Comparison of ENCODE assay signal across 1 cellular context in genomic region chr5:72848474-72849428, GRCh38.
TF ChIP-seq lines count a peak whose summit lies in the region.

No MANE protein-coding gene starts in this region.

TF ChIP-seq in HepG2, 621 proteins besides CTCF, POLR2A, EP300 and RAD21 (continued from another document and continues in another):
- TF ChIP-seq CSRNP2 (CRISPR knock-in tag; conservative IDR thresholded peaks at IDR 0.05; ENCODE audit: low read depth): no peak
- TF ChIP-seq ZNF331 (CRISPR knock-in tag; IDR thresholded peaks at IDR 0.05): no peak; the same call in 1 of the 2 replicates
- TF ChIP-seq GPBP1L1 (CRISPR knock-in tag; IDR thresholded peaks at IDR 0.05): no peak
- TF ChIP-seq TGIF2 (CRISPR knock-in tag; IDR thresholded peaks at IDR 0.05): peak; percentile 64; the same call in 1 of the 2 replicates
- TF ChIP-seq PATZ1 (CRISPR knock-in tag; IDR thresholded peaks at IDR 0.05): peak; percentile 62; the same call in 1 of the 2 replicates
- TF ChIP-seq SKIL (CRISPR knock-in tag; IDR thresholded peaks at IDR 0.05; ENCODE audit: borderline replicate concordance): no peak
- TF ChIP-seq SP5 (CRISPR knock-in tag; IDR thresholded peaks at IDR 0.05; ENCODE audit: borderline replicate concordance, low read depth): peak; percentile 42; the same call in 1 of the 2 replicates
- TF ChIP-seq GABPB1 (CRISPR knock-in tag; IDR thresholded peaks at IDR 0.05): no peak
- peak; percentile 8 for TF ChIP-seq YY1 (IDR thresholded peaks at IDR 0.05; ENCODE audit: insufficient read depth, insufficient replicate concordance, low read depth, low read length)
- no peak for TF ChIP-seq SOX6 (IDR thresholded peaks at IDR 0.05)
- TF ChIP-seq SOX6 (CRISPR knock-in tag; IDR thresholded peaks at IDR 0.05): 0 out of 2 replicates have a peak, but pooled peaks have one; percentile 10
- peak; percentile 62 for TF ChIP-seq SAP130 (CRISPR knock-in tag; IDR thresholded peaks at IDR 0.05; ENCODE audit: low read depth)
- TF ChIP-seq KIAA2018 (CRISPR knock-in tag; IDR thresholded peaks at IDR 0.05; ENCODE audit: borderline replicate concordance): no peak
- peak; percentile 35; the same call in 1 of the 2 replicates for TF ChIP-seq GABPA (IDR thresholded peaks at IDR 0.05; ENCODE audit: low read depth, low read length)
- no peak for TF ChIP-seq GABPA (CRISPR knock-in tag; IDR thresholded peaks at IDR 0.05; ENCODE audit: low read depth)
- TF ChIP-seq HINFP (CRISPR knock-in tag; IDR thresholded peaks at IDR 0.05; ENCODE audit: low read depth): no peak
- no peak for TF ChIP-seq NR2F2 (IDR thresholded peaks at IDR 0.05; ENCODE audit: borderline replicate concordance, low read depth)
- peak; percentile 43; the same call in 1 of the 2 replicates for TF ChIP-seq ARID4A (CRISPR knock-in tag; IDR thresholded peaks at IDR 0.05; ENCODE audit: borderline replicate concordance)
- TF ChIP-seq ZNF124 (CRISPR knock-in tag; IDR thresholded peaks at IDR 0.05): no peak
- peak; percentile 60 for TF ChIP-seq ZFX (CRISPR knock-in tag; IDR thresholded peaks at IDR 0.05; ENCODE audit: low read depth)
- no peak for TF ChIP-seq ZBTB39 (CRISPR knock-in tag; IDR thresholded peaks at IDR 0.05)
- no peak for TF ChIP-seq NPAS2 (CRISPR knock-in tag; IDR thresholded peaks at IDR 0.05; ENCODE audit: borderline replicate concordance)
- no peak for TF ChIP-seq ATF3 (CRISPR knock-in tag; IDR thresholded peaks at IDR 0.05)
- peak; percentile 51; the same call in 1 of the 2 replicates for TF ChIP-seq YEATS4 (CRISPR knock-in tag; IDR thresholded peaks at IDR 0.05; ENCODE audit: borderline replicate concordance)
